ENCODE assay signal across 29 cellular contexts in genomic region chr4:150047546-150047945, GRCh38.
"Had no signal": no experiment of that assay in that cellular context is flagged by ENCODE, and none has a peak within 500 bp of the region (broad histone marks: within the 10 kb centered on the region; RNA-seq: fewer than 3 reads in every experiment).

No MANE protein-coding gene starts in this region.

- H3K27ac ChIP-seq: ascending aorta, cardiac muscle cell, VCaP had no signal

- H3K9me3 ChIP-seq: ascending aorta had no signal

- DNase-seq: activated B cell treated with CpG ODN at 0.5 μM for 24 hours; activated CD4-positive, alpha-beta memory T cell treated with anti-CD3 and anti-CD28 coated beads, Interleukin-2, amount 10 ng/mL, durations not matched to agents 7 days and 5 days; activated CD4-positive, alpha-beta T cell treated with anti-CD3 and anti-CD28 coated beads for 48 hours; activated CD4-positive, alpha-beta T cell treated with anti-CD3 and anti-CD28 coated beads, Interleukin-2, amount 10 ng/mL, durations not matched to agents 7 days and 5 days; activated CD4-positive, alpha-beta T cell treated with anti-CD3 and anti-CD28 coated beads, Interleukin-2, amount 50 U/mL, for 48 hours; activated CD4-positive, CD25-positive, alpha-beta regulatory T cell treated with anti-CD3 and anti-CD28 coated beads, Interleukin-2, amount 50 U/mL, for 72 hours; activated CD8-positive, alpha-beta memory T cell treated with anti-CD3 and anti-CD28 coated beads for 24 hours; activated CD8-positive, alpha-beta memory T cell treated with anti-CD3 and anti-CD28 coated beads, Interleukin-2, amount 10 ng/mL, durations not matched to agents 7 days and 5 days; activated CD8-positive, alpha-beta memory T cell treated with anti-CD3 and anti-CD28 coated beads, Interleukin-2, amount 50 U/mL, for 48 hours; activated CD8-positive, alpha-beta T cell treated with anti-CD3 and anti-CD28 coated beads, Interleukin-2, amount 10 ng/mL, durations not matched to agents 7 days and 5 days; activated effector memory CD4-positive, alpha-beta T cell treated with Interleukin-2 at 50 U/mL for 16 hours; activated gamma-delta T cell; activated naive CD4-positive, alpha-beta T cell treated with anti-CD3 and anti-CD28 coated beads, Interleukin-2, amount 10 ng/mL, durations not matched to agents 7 days and 5 days; activated naive CD4-positive, alpha-beta T cell treated with Interleukin-2 at 50 U/mL for 16 hours; activated naive CD8-positive, alpha-beta T cell treated with anti-CD3 and anti-CD28 coated beads, Interleukin-2, amount 10 ng/mL, durations not matched to agents 7 days and 5 days; activated naive CD8-positive, alpha-beta T cell treated with anti-CD3 and anti-CD28 coated beads, Interleukin-2, amount 50 U/mL, for 24 hours; activated T-cell treated with anti-CD3 and anti-CD28 coated beads, Interleukin-2, amount 50 U/mL, for 24 hours; activated T-cell treated with anti-CD3 and anti-CD28 coated beads, Interleukin-2, amount 50 U/mL, for 48 hours; amygdala; anterior cingulate cortex; caudate nucleus; cerebellar nuclear complex; T-helper 2 cell; T-helper 9 cell had no signal

- FAIRE-seq: bronchial epithelial cell, TTC549 had no signal

- ATAC-seq: activated CD8-positive, alpha-beta memory T cell treated with anti-CD3 and anti-CD28 coated beads, Interleukin-2, amount 10 ng/mL, durations not matched to agents 7 days and 5 days; activated CD8-positive, alpha-beta T cell treated with anti-CD3 and anti-CD28 coated beads, Interleukin-2, amount 10 ng/mL, durations not matched to agents 7 days and 5 days; activated naive CD8-positive, alpha-beta T cell treated with anti-CD3 and anti-CD28 coated beads, Interleukin-2, amount 50 U/mL, for 24 hours had no signal

- H3K4me3 ChIP-seq: ascending aorta, cardiac muscle cell had no signal

- H3K27me3 ChIP-seq: ascending aorta, cardiac muscle cell had no signal

- H3K4me1 ChIP-seq: ascending aorta had no signal

- H3K36me3 ChIP-seq: ascending aorta, cardiac muscle cell had no signal
